1 cellular context compared by ENCODE assay signal in the genomic region with DNA sequence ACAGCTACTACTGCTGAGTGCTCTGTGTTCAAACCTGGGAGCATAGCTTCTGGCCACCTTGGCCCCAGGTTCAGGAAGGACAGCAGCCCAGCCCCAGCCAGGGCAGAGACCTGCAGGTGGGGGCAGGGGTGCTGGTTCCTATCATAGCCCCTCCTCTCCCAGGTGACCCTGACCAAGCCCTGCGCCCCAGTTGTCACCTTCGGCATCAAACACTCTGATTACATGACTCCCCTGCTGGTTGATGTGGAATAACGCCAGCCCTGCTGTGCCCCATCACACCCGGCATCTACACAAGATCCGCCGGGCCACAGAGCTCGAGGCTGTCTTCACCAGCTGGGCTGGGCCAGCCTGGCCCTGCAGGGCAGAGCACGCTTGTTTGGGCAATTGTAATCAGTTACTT.
TF ChIP-seq lines count a peak whose summit lies in the region.

No MANE protein-coding gene starts in this region.

TF ChIP-seq in HCT116, 20 proteins besides CTCF, POLR2A, EP300 and RAD21 (continued from another document):
- TF ChIP-seq, protein P1, sequence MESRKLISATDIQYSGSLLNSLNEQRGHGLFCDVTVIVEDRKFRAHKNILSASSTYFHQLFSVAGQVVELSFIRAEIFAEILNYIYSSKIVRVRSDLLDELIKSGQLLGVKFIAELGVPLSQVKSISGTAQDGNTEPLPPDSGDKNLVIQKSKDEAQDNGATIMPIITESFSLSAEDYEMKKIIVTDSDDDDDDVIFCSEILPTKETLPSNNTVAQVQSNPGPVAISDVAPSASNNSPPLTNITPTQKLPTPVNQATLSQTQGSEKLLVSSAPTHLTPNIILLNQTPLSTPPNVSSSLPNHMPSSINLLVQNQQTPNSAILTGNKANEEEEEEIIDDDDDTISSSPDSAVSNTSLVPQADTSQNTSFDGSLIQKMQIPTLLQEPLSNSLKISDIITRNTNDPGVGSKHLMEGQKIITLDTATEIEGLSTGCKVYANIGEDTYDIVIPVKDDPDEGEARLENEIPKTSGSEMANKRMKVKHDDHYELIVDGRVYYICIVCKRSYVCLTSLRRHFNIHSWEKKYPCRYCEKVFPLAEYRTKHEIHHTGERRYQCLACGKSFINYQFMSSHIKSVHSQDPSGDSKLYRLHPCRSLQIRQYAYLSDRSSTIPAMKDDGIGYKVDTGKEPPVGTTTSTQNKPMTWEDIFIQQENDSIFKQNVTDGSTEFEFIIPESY (IDR thresholded peaks at IDR 0.05; ENCODE audit: extremely low read depth, insufficient replicate concordance, low read length), result no peak
- TF ChIP-seq SIN3A (IDR thresholded peaks at IDR 0.05; ENCODE audit: low read depth) (no peak), EGR1 (IDR thresholded peaks at IDR 0.05; ENCODE audit: low read depth) (no peak)
